ENCODE assay signal across 8 cellular contexts in genomic region chr7:87875151-87876039, GRCh38. TPM values are rescaled to one million over a fixed set of nuclear protein-coding genes. Genes with fewer than 3 reads are reported as not detected.
DNase-seq lines count a peak whose midpoint lies in the region; ATAC-seq and TF ChIP-seq lines count a peak whose summit lies in the region.

No MANE protein-coding gene starts in this region.

- intact Hi-C loops in psoas muscle (cut with DNase I) = loop anchor here (5.0 kb wide), 1 partner anchor 57 kb away; the partner anchor contains the start of gene ADAM22 (in 2 of the 2)

- no peak for TF ChIP-seq CTCF in cardiac muscle cell (IDR thresholded peaks at IDR 0.05; ENCODE audit: low read depth, low read length)
- TF ChIP-seq CTCF in psoas muscle (IDR thresholded peaks at IDR 0.05) = no peak

- H3K4me3 ChIP-seq in cardiac muscle cell (peak overlapping the region; percentile 91), psoas muscle (peak overlapping the region; percentile 88)

- H3K4me1 ChIP-seq in cardiac muscle cell (ENCODE audit: low read depth) = peaks cover 22% of the 10 kb centered on the region
- peaks cover 31% of the 10 kb centered on the region for H3K4me1 ChIP-seq in psoas muscle

- DNase-seq in NOMO-1 (lab: John Stamatoyannopoulos, UW; ENCODE audit: unreplicated experiment in 2 of 2) (peak; percentile 44 to 48), NOMO-1 treated with dmso at 0.1 percent for 144 hours (lab: John Stamatoyannopoulos, UW; ENCODE audit: unreplicated experiment) (no peak), activated T-helper 1 cell treated with Interleukin-2 at 50 U/mL for 16 hours (ENCODE audit: low read depth) (peak; percentile 5), cardiac muscle cell (ENCODE audit: low read depth in 1 of 2, low spot score in 1 of 2) (no peak), psoas muscle (no peak), NCI-H510A (lab: John Stamatoyannopoulos, UW) (no peak)

- peak; percentile 22 for ATAC-seq in GM21717 (IDR thresholded peaks at IDR 0.05; ENCODE audit: unreplicated experiment)
- ATAC-seq in psoas muscle = peak in 3 of 4 donors; percentile 15 to 40 (median 24)

- TF ChIP-seq EP300 in Ishikawa (IDR thresholded peaks at IDR 0.05; ENCODE audit: borderline replicate concordance) = no peak

- peak overlapping the region; percentile 94 for H3K27ac ChIP-seq in cardiac muscle cell
- H3K27ac ChIP-seq in psoas muscle = peak overlapping the region; percentile 93

- H3K36me3 ChIP-seq in cardiac muscle cell (no peaks in the 10 kb centered on the region), psoas muscle (ENCODE audit: insufficient read depth in 1 of 2, low read depth in 1 of 2) (no peaks in the 10 kb centered on the region)

- TF ChIP-seq RAD21 in Ishikawa (IDR thresholded peaks at IDR 0.05; ENCODE audit: low read depth) = no peak

- no peaks in the 10 kb centered on the region for H3K27me3 ChIP-seq in cardiac muscle cell
- H3K27me3 ChIP-seq in psoas muscle (ENCODE audit: insufficient read depth in 3 of 3, low read length in 2 of 3) = no peaks in the 10 kb centered on the region

- 3 to 4% (median 4%) methylated on average over 33 to 35 of the region's 35 CpGs for WGBS in psoas muscle, 3 donors

- H3K9me3 ChIP-seq in cardiac muscle cell (ENCODE audit: low read depth) (no peaks in the 10 kb centered on the region), psoas muscle (no peaks in the 10 kb centered on the region)

TF ChIP-seq in Ishikawa, 13 proteins besides CTCF, POLR2A, EP300 and RAD21:
- TF ChIP-seq ZBTB7A (IDR thresholded peaks at IDR 0.05; ENCODE audit: low read depth) = peak; percentile 82; the same call in 1 of the 2 replicates
- TF ChIP-seq NFIC (IDR thresholded peaks at IDR 0.05) = no peak
TF ChIP-seq in Ishikawa: peak in this region for 1.

RNA-seq across cellular contexts. Expression of gene SLC25A40, which starts 0.8 kb away (rescaled TPM):
- 7.1 and 26.1 TPM in 2 replicates for total RNA-seq in cardiac muscle cell
- 8.1 and 21.4 TPM in 2 replicates for polyA plus RNA-seq in cardiac muscle cell
- 10 to 100 TPM in 1 of 4 donors, 1 to 10 TPM in 3; 5.8 to 11.2 (median 8.2) TPM for total RNA-seq in psoas muscle
- 1 to 10 TPM; 3.1 to 5.7 (median 5.2) TPM for polyA plus RNA-seq in psoas muscle

RNA-seq across cellular contexts. Expression of gene DBF4, which starts 0.9 kb away (rescaled TPM):
- total RNA-seq in cardiac muscle cell (16.2 and 29.4 TPM in 2 replicates), psoas muscle (1 to 10 TPM; 1.5 to 4.1 (median 2.0) TPM)
- polyA plus RNA-seq in cardiac muscle cell (18.1 and 31.0 TPM in 2 replicates), psoas muscle (1 to 10 TPM; 2.0 to 5.3 (median 3.8) TPM)

RNA-seq across cellular contexts. Expression of gene ADAM22, which starts 58.7 kb away (rescaled TPM):
- total RNA-seq in cardiac muscle cell (4.1 and 5.8 TPM in 2 replicates), psoas muscle (1 to 10 TPM in 2 of 4 donors, under 1 TPM in 2; 0.42 to 7.0 (median 1.0) TPM)
- polyA plus RNA-seq in cardiac muscle cell (1.1 and 3.5 TPM in 2 replicates), psoas muscle (under 1 TPM; 0.09 to 0.38 (median 0.14) TPM)

Comparison
In these comparisons a context has a peak if more than half of its experiments do, and no peak if none do; other contexts are left out.
1. DNase-seq: peak in NOMO-1 (2 of 2) and activated T-helper 1 cell treated with Interleukin-2 at 50 U/mL for 16 hours (single experiment); none in NOMO-1 treated with dmso at 0.1 percent for 144 hours (single experiment), cardiac muscle cell (0 of 2), psoas muscle (0 of 2) and NCI-H510A (single experiment).